Comparison of ENCODE assay signal across 17 cellular contexts in the genomic region with DNA sequence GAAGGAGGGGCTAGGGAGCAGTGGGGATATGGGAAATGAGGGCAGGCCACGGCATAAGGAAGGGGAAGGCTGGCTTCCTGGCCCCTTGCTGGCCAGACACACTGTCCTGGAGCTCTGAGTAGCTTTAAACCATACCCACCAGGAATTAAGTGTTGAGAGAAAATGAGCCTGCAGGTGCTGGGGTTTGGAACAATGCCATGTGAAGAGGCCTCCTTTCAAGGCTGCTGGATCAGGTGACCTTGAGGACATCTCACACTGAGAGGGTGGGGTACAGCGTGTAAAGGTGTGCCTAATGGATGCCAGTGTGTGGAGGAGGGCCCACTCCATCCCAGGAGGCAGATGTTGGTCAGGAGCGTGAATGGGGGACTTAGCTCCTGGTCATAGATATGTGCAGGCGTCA.
DNase-seq lines count a peak whose midpoint lies in the region; ATAC-seq and TF ChIP-seq lines count a peak whose summit lies in the region.
"Had no signal": no experiment of that assay in that cellular context is flagged by ENCODE, and none has a peak within 500 bp of the region (broad histone marks: within the 10 kb centered on the region; RNA-seq: fewer than 3 reads in every experiment).

No MANE protein-coding gene starts in this region.

- peak overlapping the region; percentile 21 for H3K27ac Mint-ChIP-seq in activated CD8-positive, alpha-beta memory T cell treated with anti-CD3 and anti-CD28 coated beads, Interleukin-2, amount 10 ng/mL, durations not matched to agents 7 days and 5 days
- H3K27ac Mint-ChIP-seq in activated T-cell treated with anti-CD3 and anti-CD28 coated beads, Interleukin-2, amount 50 U/mL, for 72 hours: no peak overlapping the region
- H3K27ac Mint-ChIP-seq: activated CD4-positive, alpha-beta T cell treated with anti-CD3 and anti-CD28 coated beads for 36 hours; CD14-positive monocyte had no signal

- CTCF ChIA-PET in activated CD8-positive, alpha-beta memory T cell treated with anti-CD3 and anti-CD28 coated beads, Interleukin-2, amount 10 ng/mL, durations not matched to agents 7 days and 5 days (lab: Charles Lee): interaction anchor here (1.4 to 1.6 kb wide), 2 partner anchors 18 to 22 kb away, joined by 4 read pairs; no protein-coding TSS in a partner anchor

- no peak for DNase-seq in activated CD8-positive, alpha-beta memory T cell treated with anti-CD3 and anti-CD28 coated beads, Interleukin-2, amount 10 ng/mL, durations not matched to agents 7 days and 5 days
- DNase-seq in activated CD8-positive, alpha-beta memory T cell treated with anti-CD3 and anti-CD28 coated beads, Interleukin-2, amount 50 U/mL, for 48 hours: no peak
- DNase-seq in NCI-H187 treated with DMSO at 0.1 percent for 48 hours (lab: John Stamatoyannopoulos, UW): peak; percentile 92
- DNase-seq in NCI-H69 (lab: John Stamatoyannopoulos, UW): peak; percentile 99
- DNase-seq in GM19240 (ENCODE audit: insufficient read length, low spot score): no peak
- DNase-seq in foreskin fibroblast: no peak
- DNase-seq in activated T-cell treated with anti-CD3 and anti-CD28 coated beads, Interleukin-2, amount 50 U/mL, for 72 hours: no peak
- no peak for DNase-seq in stimulated activated CD4-positive, alpha-beta T cell treated with anti-CD3 and anti-CD28 coated beads, Interleukin-1b, Interleukin-23, amount 100 ng/mL, for 48 hours
- DNase-seq: activated CD4-positive, alpha-beta T cell treated with anti-CD3 and anti-CD28 coated beads for 36 hours; cortex of kidney; DMS 273 treated with DMSO at 0.1 percent for 48 hours; NK-92 treated with Interleukin-12 subunit alpha and Interleukin-12 subunit beta, amount 100 ng/mL, for 24 hours; spleen; stimulated activated CD8-positive, alpha-beta memory T cell treated with anti-CD3 and anti-CD28 coated beads, Interleukin-4, amount 100 ng/mL, for 48 hours; SW 1271 had no signal

- no peaks in the 10 kb centered on the region for H3K36me3 Mint-ChIP-seq in activated CD8-positive, alpha-beta memory T cell treated with anti-CD3 and anti-CD28 coated beads, Interleukin-2, amount 10 ng/mL, durations not matched to agents 7 days and 5 days
- no peaks in the 10 kb centered on the region for H3K36me3 Mint-ChIP-seq in activated T-cell treated with anti-CD3 and anti-CD28 coated beads, Interleukin-2, amount 50 U/mL, for 72 hours (ENCODE audit: insufficient read depth in 2 of 2)
- H3K36me3 Mint-ChIP-seq: CD14-positive monocyte had no signal

- H3K4me3 Mint-ChIP-seq in activated CD8-positive, alpha-beta memory T cell treated with anti-CD3 and anti-CD28 coated beads, Interleukin-2, amount 10 ng/mL, durations not matched to agents 7 days and 5 days: no peak overlapping the region
- H3K4me3 Mint-ChIP-seq in activated T-cell treated with anti-CD3 and anti-CD28 coated beads, Interleukin-2, amount 50 U/mL, for 72 hours: no peak overlapping the region
- H3K4me3 Mint-ChIP-seq: activated CD4-positive, alpha-beta T cell treated with anti-CD3 and anti-CD28 coated beads for 36 hours; CD14-positive monocyte had no signal

- TF ChIP-seq CTCF in foreskin fibroblast (IDR thresholded peaks at IDR 0.05; ENCODE audit: low read depth, low read length): no peak

- H3K27me3 Mint-ChIP-seq in activated CD8-positive, alpha-beta memory T cell treated with anti-CD3 and anti-CD28 coated beads, Interleukin-2, amount 10 ng/mL, durations not matched to agents 7 days and 5 days: peaks cover 21% of the 10 kb centered on the region
- H3K27me3 Mint-ChIP-seq in activated T-cell treated with anti-CD3 and anti-CD28 coated beads, Interleukin-2, amount 50 U/mL, for 72 hours (ENCODE audit: low read depth): peaks cover 11% of the 10 kb centered on the region
- H3K27me3 Mint-ChIP-seq: activated CD4-positive, alpha-beta T cell treated with anti-CD3 and anti-CD28 coated beads for 36 hours had no signal

- H3K4me3 ChIP-seq in foreskin fibroblast (ENCODE audit: low read depth in 1 of 2, low read length in 2 of 2): no peak overlapping the region
- H3K4me3 ChIP-seq: K562, spleen had no signal

- H3K9me3 Mint-ChIP-seq in activated CD8-positive, alpha-beta memory T cell treated with anti-CD3 and anti-CD28 coated beads, Interleukin-2, amount 10 ng/mL, durations not matched to agents 7 days and 5 days (ENCODE audit: low read depth): no peaks in the 10 kb centered on the region
- no peaks in the 10 kb centered on the region for H3K9me3 Mint-ChIP-seq in activated T-cell treated with anti-CD3 and anti-CD28 coated beads, Interleukin-2, amount 50 U/mL, for 72 hours
- H3K9me3 Mint-ChIP-seq: CD14-positive monocyte had no signal

- ATAC-seq in activated CD8-positive, alpha-beta memory T cell treated with anti-CD3 and anti-CD28 coated beads, Interleukin-2, amount 10 ng/mL, durations not matched to agents 7 days and 5 days: no peak
- no peak for ATAC-seq in activated T-cell treated with anti-CD3 and anti-CD28 coated beads, Interleukin-2, amount 50 U/mL, for 72 hours (replicated peaks in 1 of 2)
- ATAC-seq: activated CD4-positive, alpha-beta T cell treated with anti-CD3 and anti-CD28 coated beads for 36 hours had no signal

- H3K4me1 Mint-ChIP-seq in activated CD8-positive, alpha-beta memory T cell treated with anti-CD3 and anti-CD28 coated beads, Interleukin-2, amount 10 ng/mL, durations not matched to agents 7 days and 5 days: peaks cover 4% of the 10 kb centered on the region
- H3K4me1 Mint-ChIP-seq in activated T-cell treated with anti-CD3 and anti-CD28 coated beads, Interleukin-2, amount 50 U/mL, for 72 hours (ENCODE audit: low read depth): no peaks in the 10 kb centered on the region
- H3K4me1 Mint-ChIP-seq: CD14-positive monocyte had no signal

Comparison
In these comparisons a context has a peak if more than half of its experiments do, and no peak if none do; other contexts are left out.
1. DNase-seq: peak in NCI-H187 treated with DMSO at 0.1 percent for 48 hours (single experiment) and NCI-H69 (single experiment); none in activated CD8-positive, alpha-beta memory T cell treated with anti-CD3 and anti-CD28 coated beads, Interleukin-2, amount 10 ng/mL, durations not matched to agents 7 days and 5 days (single experiment), activated CD8-positive, alpha-beta memory T cell treated with anti-CD3 and anti-CD28 coated beads, Interleukin-2, amount 50 U/mL, for 48 hours (single experiment), GM19240 (single experiment), foreskin fibroblast (0 of 2), activated T-cell treated with anti-CD3 and anti-CD28 coated beads, Interleukin-2, amount 50 U/mL, for 72 hours (0 of 2) and stimulated activated CD4-positive, alpha-beta T cell treated with anti-CD3 and anti-CD28 coated beads, Interleukin-1b, Interleukin-23, amount 100 ng/mL, for 48 hours (single experiment).